In genomic region chr11:28756977-28757376, GRCh38 we compare ENCODE assay signal across 1 cellular context.
TF ChIP-seq lines count a peak whose summit lies in the region.

No MANE protein-coding gene starts in this region.

TF ChIP-seq in GM23338, 12 proteins besides CTCF, POLR2A, EP300 and RAD21 (continued from another document):
- no peak for TF ChIP-seq ETS1 (IDR thresholded peaks at IDR 0.05)
- no peak for TF ChIP-seq CREB1 (CRISPR knock-in tag; IDR thresholded peaks at IDR 0.05; ENCODE audit: low read depth)
- TF ChIP-seq ZNF331 (CRISPR knock-in tag; IDR thresholded peaks at IDR 0.05; ENCODE audit: low read depth): no peak
